Comparison of ENCODE assay signal across 26 cellular contexts in the genomic region with DNA sequence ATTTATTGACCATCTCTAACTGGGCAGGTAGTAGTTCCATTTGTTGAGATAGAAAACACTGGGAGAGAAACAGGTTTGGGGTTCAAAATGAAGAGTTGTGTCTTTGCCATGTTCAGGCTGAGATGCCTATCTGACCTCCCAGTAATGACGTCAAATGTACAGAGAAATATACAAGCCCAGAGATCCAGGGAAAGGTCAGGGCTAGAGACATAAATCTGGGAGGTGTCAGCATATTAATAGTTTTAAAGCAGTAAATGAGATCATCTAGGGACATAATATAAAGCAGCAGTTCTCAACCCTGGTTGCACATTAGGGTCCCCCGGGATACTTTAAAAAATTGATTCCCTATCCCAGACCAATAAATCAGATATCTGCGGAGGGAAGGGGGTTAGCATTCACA.
DNase-seq lines count a peak whose midpoint lies in the region; ATAC-seq, FAIRE-seq and TF ChIP-seq lines count a peak whose summit lies in the region.
"Had no signal": no experiment of that assay in that cellular context is flagged by ENCODE, and none has a peak within 500 bp of the region (broad histone marks: within the 10 kb centered on the region; RNA-seq: fewer than 3 reads in every experiment).

No MANE protein-coding gene starts in this region.

- H3K36me3 ChIP-seq in HEK293 (ENCODE audit: control insufficient read depth in 2 of 2, insufficient read depth in 1 of 2, low read length in 2 of 2) (peaks cover 0 to 72% of the 10 kb centered on the region in 2 experiments; a peak in 2 of 3 replicates), K562 (ENCODE audit: control insufficient read depth, insufficient read depth, low read length) (peaks cover 3% of the 10 kb centered on the region; the same call in 1 of the 3 replicates)
- H3K36me3 ChIP-seq: BE2C, BLaER1 had no signal

- TF ChIP-seq CTCF in HEK293 (tag by site-specific recombination; IDR thresholded peaks at IDR 0.05): no peak
- TF ChIP-seq CTCF in K562 (IDR thresholded peaks at IDR 0.05 in 2 of 3, conservative IDR thresholded peaks at IDR 0.05 in 1 of 3; ENCODE audit: insufficient read depth in 2 of 3, low read depth in 1 of 3, low read length in 3 of 3): no peak

- BruUV-seq in K562 (replicated peaks; lab: Mats Ljungman, UMichigan): no TSS peak

- H2AFZ ChIP-seq in K562 (ENCODE audit: low read depth, low read length): no peak overlapping the region

- 45% methylated on average over 3 of the region's 3 CpGs for WGBS in K562 (ENCODE audit: insufficient coverage, low coverage, missing lambda C conversion rate)

- H3K27ac ChIP-seq in HEK293 (ENCODE audit: extremely low read depth, low read depth, low read length) (no peak overlapping the region), K562 (ENCODE audit: extremely low read depth, low read depth, low read length) (no peak overlapping the region)
- H3K27ac ChIP-seq: BLaER1 had no signal

- intact Hi-C loops in K562 (cut with micrococcal nuclease): loop anchor here (10.0 kb wide), 2 partner anchors 367 to 737 kb away; no protein-coding TSS in a partner anchor

- in situ Hi-C loops in SK-MEL-5 (cut with HindIII; ENCODE audit: low pct_unique_long_range_greater_than_20kb, low sequenced_read_pairs): no loop called here
- in situ Hi-C loops in K562 (cut with MboI): loop anchor here (5.0 to 25.0 kb wide), 2 partner anchors 244 to 474 kb away; no protein-coding TSS in a partner anchor

- no peak overlapping the region for H3K4me2 ChIP-seq in K562 (ENCODE audit: insufficient read depth, low read length)
- H3K4me2 ChIP-seq: BLaER1 had no signal

- H3K79me2 ChIP-seq in K562 (ENCODE audit: control insufficient read depth, insufficient read depth, low read length): no peaks in the 10 kb centered on the region; the same call in 2 of the 3 replicates

- TF ChIP-seq EP300 in K562 (IDR thresholded peaks at IDR 0.05; ENCODE audit: low read length): no peak

- no peak for FAIRE-seq in K562 (lab: Jason Lieb, UNC)
- FAIRE-seq: A204.1, GM12878, GM12892, GM18507 had no signal

- TF ChIP-seq POLR2A in K562 (conservative IDR thresholded peaks at IDR 0.05): no peak

- no peak for ATAC-seq in K562
- no peak for ATAC-seq in HG03097 (IDR thresholded peaks at IDR 0.05; ENCODE audit: low FRiP score, unreplicated experiment)
- ATAC-seq: GM12878 had no signal

- POLR2A ChIA-PET in HEK293 (lab: Yijun Ruan, JAX): no interaction called here
- POLR2A ChIA-PET in K562 (lab: Yijun Ruan, JAX): no interaction called here

- H3K9me3 ChIP-seq in HEK293 (ENCODE audit: control insufficient read depth, insufficient read depth, low read depth, low read length): peaks cover 2% of the 10 kb centered on the region
- no peaks in the 10 kb centered on the region for H3K9me3 ChIP-seq in K562 (replicated peaks; ENCODE audit: control insufficient read depth, insufficient read depth, low read depth, low read length)
- H3K9me3 ChIP-seq: BLaER1 had no signal

- CTCF ChIA-PET in HEK293 (lab: Yijun Ruan, JAX): interaction anchor here (0.7 to 4.6 kb wide), 26 partner anchors 12 to 745 kb away, joined by 3 to 104 read pairs (median 4); no protein-coding TSS in a partner anchor
- CTCF ChIA-PET in K562 (lab: Yijun Ruan, JAX; ENCODE audit: low intra/inter-chr PET ratio): interaction anchor here (0.6 to 1.9 kb wide), 3 partner anchors 245 to 469 kb away, joined by 4 to 18 read pairs (median 5); no protein-coding TSS in a partner anchor

- H3K4me1 ChIP-seq in HEK293 (ENCODE audit: control insufficient read depth, insufficient read depth, low read length) (peaks cover 3% of the 10 kb centered on the region; the same call in 1 of the 2 replicates), K562 (replicated peaks in 1 of 2; ENCODE audit: control insufficient read depth in 2 of 2, insufficient read depth in 2 of 2, low read length in 2 of 2) (no peaks in the 10 kb centered on the region)
- H3K4me1 ChIP-seq: BE2C, BLaER1 had no signal

- no peaks in the 10 kb centered on the region for H3K27me3 ChIP-seq in K562 (ENCODE audit: control insufficient read depth in 2 of 2, insufficient read depth in 2 of 2, low read length in 2 of 2)
- H3K27me3 ChIP-seq: BE2C, BLaER1 had no signal

- H3K9ac ChIP-seq in K562 (ENCODE audit: insufficient read depth in 1 of 2, low read depth in 2 of 2, low read length in 2 of 2): no peak overlapping the region
- H3K9ac ChIP-seq: BLaER1 had no signal

- no peaks in the 10 kb centered on the region for H3K9me1 ChIP-seq in K562 (ENCODE audit: control insufficient read depth, insufficient read depth, low read length)

- DNase-seq in SK-MEL-5 (ENCODE audit: low read depth, low spot score) (peak; percentile 29), K562 (ENCODE audit: extremely low read depth in 1 of 4, low spot score in 3 of 4) (no peak), NCI-H446 (lab: John Stamatoyannopoulos, UW) (no peak), Ammon's horn (ENCODE audit: low spot score) (no peak)
- DNase-seq: 8988T; AML-193; BE2C; C1 segment of cervical spinal cord; CD4-positive, alpha-beta memory T cell; CD4-positive, CD25-positive, alpha-beta regulatory T cell; CD8-positive, alpha-beta memory T cell; COR-L47; DMS 273 treated with DMSO at 0.1 percent for 48 hours; DMS153; DMS53; DMS79; DND-41; EL; GDM1 had no signal

- H3K4me3 ChIP-seq in HEK293 (ENCODE audit: low read depth, low read length) (no peak overlapping the region), K562 (no peak overlapping the region)
- H3K4me3 ChIP-seq: BLaER1, GM12878 had no signal

- TF ChIP-seq RAD21 in K562 (CRISPR knock-in tag; conservative IDR thresholded peaks at IDR 0.05 in 1 of 2, IDR thresholded peaks at IDR 0.05 in 1 of 2): no peak

- no peaks in the 10 kb centered on the region for H4K20me1 ChIP-seq in K562 (replicated peaks; ENCODE audit: control insufficient read depth, insufficient read depth, low read length)
- H4K20me1 ChIP-seq: BLaER1 had no signal

TF ChIP-seq in HEK293, 187 proteins besides CTCF, POLR2A, EP300 and RAD21 (continues in another document):
- TF ChIP-seq ZNF629 (tag by site-specific recombination; IDR thresholded peaks at IDR 0.05) (peak; percentile 82), ZSCAN16 (tag by site-specific recombination; IDR thresholded peaks at IDR 0.05) (no peak), ZNF654 (tag by site-specific recombination; IDR thresholded peaks at IDR 0.05; ENCODE audit: low read depth) (peak; percentile 12; the same call in 1 of the 2 replicates), ZNF324 (tag by site-specific recombination; IDR thresholded peaks at IDR 0.05) (no peak), MZF1 (tag by site-specific recombination; IDR thresholded peaks at IDR 0.05; ENCODE audit: borderline replicate concordance) (no peak), ZNF19 (tag by site-specific recombination; IDR thresholded peaks at IDR 0.05; ENCODE audit: low read depth) (no peak), REPIN1 (tag by site-specific recombination; IDR thresholded peaks at IDR 0.05; ENCODE audit: low read depth) (no peak), HOXA7 (CRISPR knock-in tag; IDR thresholded peaks at IDR 0.05; ENCODE audit: borderline replicate concordance) (no peak), ZNF10 (tag by site-specific recombination; IDR thresholded peaks at IDR 0.05) (no peak)
- TF ChIP-seq, protein P1, sequence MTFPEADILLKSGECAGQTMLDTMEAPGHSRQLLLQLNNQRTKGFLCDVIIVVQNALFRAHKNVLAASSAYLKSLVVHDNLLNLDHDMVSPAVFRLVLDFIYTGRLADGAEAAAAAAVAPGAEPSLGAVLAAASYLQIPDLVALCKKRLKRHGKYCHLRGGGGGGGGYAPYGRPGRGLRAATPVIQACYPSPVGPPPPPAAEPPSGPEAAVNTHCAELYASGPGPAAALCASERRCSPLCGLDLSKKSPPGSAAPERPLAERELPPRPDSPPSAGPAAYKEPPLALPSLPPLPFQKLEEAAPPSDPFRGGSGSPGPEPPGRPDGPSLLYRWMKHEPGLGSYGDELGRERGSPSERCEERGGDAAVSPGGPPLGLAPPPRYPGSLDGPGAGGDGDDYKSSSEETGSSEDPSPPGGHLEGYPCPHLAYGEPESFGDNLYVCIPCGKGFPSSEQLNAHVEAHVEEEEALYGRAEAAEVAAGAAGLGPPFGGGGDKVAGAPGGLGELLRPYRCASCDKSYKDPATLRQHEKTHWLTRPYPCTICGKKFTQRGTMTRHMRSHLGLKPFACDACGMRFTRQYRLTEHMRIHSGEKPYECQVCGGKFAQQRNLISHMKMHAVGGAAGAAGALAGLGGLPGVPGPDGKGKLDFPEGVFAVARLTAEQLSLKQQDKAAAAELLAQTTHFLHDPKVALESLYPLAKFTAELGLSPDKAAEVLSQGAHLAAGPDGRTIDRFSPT (tag by site-specific recombination; IDR thresholded peaks at IDR 0.05): peak; percentile 57

TF ChIP-seq in K562, 482 proteins besides CTCF, POLR2A, EP300 and RAD21:
- peak; percentile 40 for TF ChIP-seq MEIS2 (IDR thresholded peaks at IDR 0.05; ENCODE audit: partially characterized antibody)
- TF ChIP-seq HDAC3 (IDR thresholded peaks at IDR 0.05; ENCODE audit: borderline replicate concordance, partially characterized antibody): no peak
